8 cellular contexts compared by ENCODE assay signal in genomic region chr10:58384095-58384494, GRCh38. TPM values are rescaled to one million over a fixed set of nuclear protein-coding genes. Genes with fewer than 3 reads are reported as not detected.
DNase-seq lines count a peak whose midpoint lies in the region; ATAC-seq, FAIRE-seq and TF ChIP-seq lines count a peak whose summit lies in the region.

No MANE protein-coding gene starts in this region.

- H3F3A ChIP-seq in Loucy (ENCODE audit: low read depth): no peaks in the 10 kb centered on the region

- H3K27me3 ChIP-seq in Loucy (ENCODE audit: insufficient read depth, low read length, poor library complexity, severe bottlenecking) (no peaks in the 10 kb centered on the region), GM12878 (replicated peaks in 1 of 2; ENCODE audit: control insufficient read depth in 2 of 2, insufficient read depth in 2 of 2, low read length in 1 of 2) (no peaks in the 10 kb centered on the region), foreskin keratinocyte (no peaks in the 10 kb centered on the region)

- ATAC-seq in GM21825 (IDR thresholded peaks at IDR 0.05; ENCODE audit: unreplicated experiment) (peak; percentile 54), GM12878 (peak; percentile 70), mucosa of descending colon (peak; percentile 39), foreskin keratinocyte (no peak)

- H4K20me1 ChIP-seq in Loucy (ENCODE audit: insufficient read depth, low read length, poor library complexity, severe bottlenecking): peaks cover 30% of the 10 kb centered on the region
- H4K20me1 ChIP-seq in GM12878 (ENCODE audit: control insufficient read depth, insufficient read depth): no peaks in the 10 kb centered on the region

- 0% methylated on average over 3 of the region's 3 CpGs for WGBS in GM12878 (ENCODE audit: insufficient coverage, insufficient replicate concordance, low lambda C conversion rate, missing lambda C conversion rate)

- FAIRE-seq in GM12891 (lab: Jason Lieb, UNC) (peak; percentile 78), GM12878 (lab: Jason Lieb, UNC) (peak; percentile 31)

- intact Hi-C loops in GM12878 (cut with micrococcal nuclease; ENCODE audit: unreplicated experiment) (loop anchor here (2.0 to 10.0 kb wide), 2 partner anchors 85 to 1971 kb away; no protein-coding TSS in a partner anchor), mucosa of descending colon (cut with DNase I, micrococcal nuclease) (loop anchor here in 1 of 2 donors (10.0 kb wide), 2 partner anchors 49 to 79 kb away; partner anchors contain the start of gene UBE2D1)

- RAD21 ChIA-PET in GM12878 (lab: Charles Lee; ENCODE audit: unreplicated experiment): interaction anchor here (1.1 to 4.1 kb wide), 9 partner anchors 13 to 115 kb away, joined by 3 to 41 read pairs (median 5); partner anchors contain the start of genes CISD1 and UBE2D1

- H3K4me2 ChIP-seq in Loucy (ENCODE audit: low read depth, low read length, poor library complexity, severe bottlenecking) (peak overlapping the region; percentile 92), GM12878 (ENCODE audit: control insufficient read depth, insufficient read depth) (peak overlapping the region; percentile 99)

- SMC1A ChIA-PET in GM12878 (lab: Charles Lee; ENCODE audit: uncharacterized antibody, unreplicated experiment): interaction anchor here (1.0 to 5.2 kb wide), 13 partner anchors 10 to 206 kb away, joined by 3 to 58 read pairs (median 4); partner anchors contain the start of gene UBE2D1

- CTCF ChIA-PET in GM12878 (lab: Yijun Ruan, JAX): interaction anchor here (0.7 to 5.7 kb wide), 19 partner anchors 11 to 206 kb away, joined by 3 to 67 read pairs (median 5); partner anchors contain the start of genes CISD1, IPMK and UBE2D1

- TF ChIP-seq RAD21 in GM12878 (IDR thresholded peaks at IDR 0.05; ENCODE audit: insufficient read depth, low read depth, low read length): no peak

- H3K27ac ChIP-seq in GM12878 (ENCODE audit: control insufficient read depth, insufficient read depth) (peak overlapping the region; percentile 88), foreskin keratinocyte (no peak overlapping the region)

- DNase-seq in GM12891 (ENCODE audit: insufficient read length, low spot score) (peak; percentile 14), GM12878 (ENCODE audit: low read depth, low spot score) (peak; percentile 34), mucosa of descending colon (no peak), NCI-H187 (lab: John Stamatoyannopoulos, UW) (no peak), foreskin keratinocyte (no peak)
- no peak for DNase-seq in activated CD8-positive, alpha-beta memory T cell treated with anti-CD3 and anti-CD28 coated beads, Interleukin-2, amount 50 U/mL, for 48 hours

- H3K36me3 ChIP-seq in Loucy (ENCODE audit: insufficient read depth, low read length) (peaks cover 10% of the 10 kb centered on the region; the same call in 1 of the 2 replicates), GM12878 (ENCODE audit: control insufficient read depth in 2 of 2, insufficient read depth in 2 of 2, low read length in 1 of 2) (peaks cover 0 to 3% of the 10 kb centered on the region in 2 experiments; a peak in 1 of 4 replicates), mucosa of descending colon (ENCODE audit: low read depth) (no peaks in the 10 kb centered on the region)

- peak overlapping the region; percentile 99 for H2AFZ ChIP-seq in Loucy (ENCODE audit: low read length)
- H2AFZ ChIP-seq in GM12878 (ENCODE audit: control insufficient read depth, low read depth, low read length): peak overlapping the region; percentile 96

- peak; percentile 81 to 92 for TF ChIP-seq EP300 in GM12878 (IDR thresholded peaks at IDR 0.05; ENCODE audit: borderline replicate concordance in 1 of 2, control insufficient read depth in 1 of 2, low read depth in 2 of 2, low read length in 2 of 2)

- no peak for TF ChIP-seq POLR2A in GM12891 (IDR thresholded peaks at IDR 0.05; ENCODE audit: low read depth, low read length)
- TF ChIP-seq POLR2A in GM12878 (IDR thresholded peaks at IDR 0.05; ENCODE audit: low read depth, low read length): no peak

- H3K4me1 ChIP-seq in Loucy (ENCODE audit: insufficient read depth, low read length, poor library complexity, severe bottlenecking) (peaks cover 38% of the 10 kb centered on the region), GM12878 (ENCODE audit: control insufficient read depth, insufficient read depth, low read length) (peaks cover 5% of the 10 kb centered on the region), mucosa of descending colon (ENCODE audit: low read depth) (peaks cover 22% of the 10 kb centered on the region), foreskin keratinocyte (peaks cover 6% of the 10 kb centered on the region)

- in situ Hi-C loops in GM12878 (cut with MboI): loop anchor here (10.0 kb wide), 1 partner anchor 209 kb away; no protein-coding TSS in a partner anchor

- H3K4me3 ChIP-seq in Loucy (ENCODE audit: low read length, poor library complexity, severe bottlenecking) (peak overlapping the region; percentile 85), GM12878 (peak overlapping the region; percentile 85), mucosa of descending colon (no peak overlapping the region)

- POLR2A ChIA-PET in GM12878 (lab: Charles Lee): interaction anchor here (0.6 to 2.3 kb wide), 6 partner anchors 36 to 1230 kb away, joined by 3 to 10 read pairs (median 4); partner anchors contain the start of genes CISD1 and UBE2D1

- peaks cover 39% of the 10 kb centered on the region for H3K79me2 ChIP-seq in Loucy (ENCODE audit: insufficient read depth, low read length)
- peaks cover 32% of the 10 kb centered on the region for H3K79me2 ChIP-seq in GM12878 (ENCODE audit: control insufficient read depth, insufficient read depth, low read length)

- TF ChIP-seq CTCF in Loucy (conservative IDR thresholded peaks at IDR 0.05; ENCODE audit: low read length): no peak
- no peak for TF ChIP-seq CTCF in GM12878 (IDR thresholded peaks at IDR 0.05 in 2 of 3, conservative IDR thresholded peaks at IDR 0.05 in 1 of 3; ENCODE audit: control insufficient read depth in 2 of 3, extremely low read depth in 1 of 3, insufficient read depth in 1 of 3, low read depth in 3 of 3, low read length in 3 of 3)
- TF ChIP-seq CTCF in mucosa of descending colon (IDR thresholded peaks at IDR 0.05): no peak
- no peak for TF ChIP-seq CTCF in foreskin keratinocyte (conservative IDR thresholded peaks at IDR 0.05)

- H3K9ac ChIP-seq in Loucy (ENCODE audit: low read depth, low read length, poor library complexity, severe bottlenecking): peak overlapping the region; percentile 88
- peak overlapping the region; percentile 92 for H3K9ac ChIP-seq in GM12878 (ENCODE audit: control insufficient read depth, insufficient read depth, low read length)

- no TSS peak for BruUV-seq in GM12878 (replicated peaks; lab: Mats Ljungman, UMichigan)

- H3K9me2 ChIP-seq in Loucy (replicated peaks; ENCODE audit: low read depth, low read length): no peaks in the 10 kb centered on the region

- no peaks in the 10 kb centered on the region for H3K9me3 ChIP-seq in Loucy (ENCODE audit: insufficient read depth, low read depth, low read length)
- H3K9me3 ChIP-seq in GM12878 (replicated peaks; ENCODE audit: control insufficient read depth, insufficient read depth, low read length): no peaks in the 10 kb centered on the region
- no peaks in the 10 kb centered on the region for H3K9me3 ChIP-seq in mucosa of descending colon

TF ChIP-seq in GM12891, 5 proteins besides CTCF, POLR2A, EP300 and RAD21 (continues in another document):
- TF ChIP-seq SPI1 (IDR thresholded peaks at IDR 0.05; ENCODE audit: low read depth, low read length): peak; percentile 96

RNA-seq across cellular contexts. Expression of gene TFAM, which starts 1.1 kb away (rescaled TPM):
- polyA plus RNA-seq in GM12891 (2012; ENCODE audit: low read depth, missing spikeins): 59.9 TPM
- 15.8 and 17.0 TPM in 2 replicates for total RNA-seq in GM12878 (2013; cell fraction: nucleolus; rRNA removed)
- 75.2 and 77.7 TPM in 2 replicates for total RNA-seq in GM12878 (2014; rRNA removed)
- 87.1 and 93.6 TPM in 2 replicates for total RNA-seq in GM12878 (2014; rRNA removed; fragmentation: Illumina TruSeq; extraction: Trizol)
- 88.5 and 93.1 TPM in 2 replicates for total RNA-seq in GM12878 (2021)
- polyA plus RNA-seq in GM12878 (2011; ENCODE audit: low read depth): 26.4 TPM
- 52.4 and 73.7 TPM in 2 replicates for polyA plus RNA-seq in GM12878 (2011; rRNA removed)
- 36.2 and 37.4 TPM in 2 replicates for polyA plus RNA-seq in GM12878 (2011; cell fraction: cytosol; rRNA removed)
- 15.7 and 24.3 TPM in 2 replicates for polyA plus RNA-seq in GM12878 (2011; cell fraction: nucleus; rRNA removed)
- polyA plus RNA-seq in GM12878 (2012): 39.2 and 46.8 TPM in 2 replicates
- polyA plus RNA-seq in GM12878 (2014; fragmentation: Illumina TruSeq; extraction: Trizol): 68.9 and 79.5 TPM in 2 replicates
- 100 to 1,000 TPM in 1 of 2 experiments, 10 to 100 TPM in 1; 96.1 to 114 TPM for polyA plus RNA-seq in GM12878 (2014; fragmentation: Nextera tagmentation; extraction: Ambion mirVana)
- polyA plus RNA-seq in GM12878 (2014; rRNA removed): 44.9 and 56.3 TPM in 2 replicates
- polyA plus RNA-seq in GM12878 (2016; fragmentation: Nextera tagmentation; extraction: Ambion mirVana): 100 to 1,000 TPM; 131 to 135 TPM
- polyA minus RNA-seq in GM12878 (2011; rRNA and poly(A)+ RNA removed): 20.8 and 31.6 TPM in 2 replicates
- 16.9 and 20.0 TPM in 2 replicates for polyA minus RNA-seq in GM12878 (2011; cell fraction: cytosol; rRNA and poly(A)+ RNA removed)
- polyA minus RNA-seq in GM12878 (2011; cell fraction: nucleus; rRNA and poly(A)+ RNA removed): 17.3 and 29.3 TPM in 2 replicates
- 10 to 100 TPM; 26.5 to 36.7 (median 30.8) TPM for total RNA-seq in mucosa of descending colon
- total RNA-seq in foreskin keratinocyte: 34.9 and 51.5 TPM in 2 replicates
- polyA plus RNA-seq in foreskin keratinocyte: 12.0 and 21.3 TPM in 2 replicates

RNA-seq across cellular contexts. Expression of gene UBE2D1, which starts 49.3 kb away (rescaled TPM):
- polyA plus RNA-seq in GM12891 (2012; ENCODE audit: low read depth, missing spikeins): 5.4 TPM
- total RNA-seq in GM12878 (2013; cell fraction: nucleolus; rRNA removed): 20.5 and 22.3 TPM in 2 replicates
- total RNA-seq in GM12878 (2014; rRNA removed) (10.4 and 12.4 TPM in 2 replicates), GM12878 (2014; rRNA removed; fragmentation: Illumina TruSeq; extraction: Trizol) (14.7 and 14.9 TPM in 2 replicates), GM12878 (2021) (13.0 and 13.4 TPM in 2 replicates), mucosa of descending colon (10 to 100 TPM; 17.2 to 18.4 (median 18.4) TPM), foreskin keratinocyte (16.4 and 16.6 TPM in 2 replicates)
- polyA plus RNA-seq in GM12878 (2011; ENCODE audit: low read depth): 3.5 TPM
- polyA plus RNA-seq in GM12878 (2011; rRNA removed) (29.0 and 46.3 TPM in 2 replicates), GM12878 (2014; fragmentation: Illumina TruSeq; extraction: Trizol) (16.1 and 17.9 TPM in 2 replicates), GM12878 (2014; fragmentation: Nextera tagmentation; extraction: Ambion mirVana) (10 to 100 TPM in 1 of 2 experiments, 1 to 10 TPM in 1; 6.1 to 17.8 TPM), GM12878 (2014; rRNA removed) (8.9 and 11.3 TPM in 2 replicates), GM12878 (2016; fragmentation: Nextera tagmentation; extraction: Ambion mirVana) (10 to 100 TPM; 30.7 to 32.0 TPM), foreskin keratinocyte (16.3 and 19.1 TPM in 2 replicates)
- 8.8 and 9.6 TPM in 2 replicates for polyA plus RNA-seq in GM12878 (2011; cell fraction: cytosol; rRNA removed)
- 10.4 and 10.5 TPM in 2 replicates for polyA plus RNA-seq in GM12878 (2011; cell fraction: nucleus; rRNA removed)
- 7.2 and 7.6 TPM in 2 replicates for polyA plus RNA-seq in GM12878 (2012)
- polyA minus RNA-seq in GM12878 (2011; rRNA and poly(A)+ RNA removed): 4.1 and 8.0 TPM in 2 replicates
- 2.9 and 4.1 TPM in 2 replicates for polyA minus RNA-seq in GM12878 (2011; cell fraction: cytosol; rRNA and poly(A)+ RNA removed)
- polyA minus RNA-seq in GM12878 (2011; cell fraction: nucleus; rRNA and poly(A)+ RNA removed): 7.3 and 12.9 TPM in 2 replicates

Comparison
In these comparisons a context has a peak if more than half of its experiments do, and no peak if none do; other contexts are left out.
1. DNase-seq: peak in GM12891 (single experiment) and GM12878 (single experiment); none in mucosa of descending colon (0 of 3), NCI-H187 (0 of 2), activated CD8-positive, alpha-beta memory T cell treated with anti-CD3 and anti-CD28 coated beads, Interleukin-2, amount 50 U/mL, for 48 hours (single experiment) and foreskin keratinocyte (0 of 2).